9 cellular contexts compared by ENCODE assay signal in genomic region chr3:105366302-105367062, GRCh38. TPM values are rescaled to one million over a fixed set of nuclear protein-coding genes. Genes with fewer than 3 reads are reported as not detected.
A peak's percentile ranks its signal among the peaks of the same experiment; 100 is the strongest.
DNase-seq lines count a peak whose midpoint lies in the region; ATAC-seq, FAIRE-seq and TF ChIP-seq lines count a peak whose summit lies in the region.
"Had no signal": no experiment of that assay in that cellular context is flagged by ENCODE, and none has a peak within 500 bp of the region (broad histone marks: within the 10 kb centered on the region; RNA-seq: fewer than 3 reads in every experiment).

Gene ALCAM, plus strand, starts transcription at chr3:105366909.

- no peaks in the 10 kb centered on the region for H3K9me1 ChIP-seq in keratinocyte (ENCODE audit: control insufficient read depth, extremely low read depth, insufficient read depth, low read length)

- H3K9ac ChIP-seq in keratinocyte (ENCODE audit: control insufficient read depth, extremely low read depth, insufficient read depth, low read length) = peak within 1 kb of the TSS; percentile 97

- no peaks in the 10 kb centered on the region for H3K36me3 ChIP-seq in keratinocyte (ENCODE audit: control insufficient read depth in 2 of 2, extremely low read depth in 1 of 2, insufficient read depth in 2 of 2, low read length in 2 of 2)

- H3K4me3 ChIP-seq in keratinocyte (ENCODE audit: control insufficient read depth in 2 of 3, extremely low read depth in 1 of 3, insufficient read depth in 2 of 3, low read depth in 1 of 3, low read length in 3 of 3) = peak within 1 kb of the TSS; percentile 58 to 97 (median 79)

- DNase-seq in AG20443 (ENCODE audit: low spot score) (peak; percentile 94), NCI-H345 (lab: John Stamatoyannopoulos, UW) (peak; percentile 97), cerebellar cortex (ENCODE audit: low spot score) (peak; percentile 64), keratinocyte (ENCODE audit: low read depth, low spot score) (peak; percentile 69)
- peak; percentile 62 for DNase-seq in activated CD4-positive, CD25-positive, alpha-beta regulatory T cell treated with anti-CD3 and anti-CD28 coated beads, Interleukin-2, amount 50 U/mL, for 16 hours (ENCODE audit: low read depth, low spot score)
- DNase-seq in stimulated activated CD4-positive, alpha-beta T cell treated with anti-CD3 and anti-CD28 coated beads, Interleukin-15, amount 100 ng/mL, for 1 hour (ENCODE audit: low read depth in 1 of 2, low spot score in 1 of 2) = peak; percentile 57 to 64

- H4K20me1 ChIP-seq in keratinocyte (ENCODE audit: control insufficient read depth, extremely low read depth, insufficient read depth, low read length) = no peaks in the 10 kb centered on the region

- H2AFZ ChIP-seq in keratinocyte (ENCODE audit: control insufficient read depth, low read length) = peak within 1 kb of the TSS; percentile 82

- peaks cover 41% of the 10 kb centered on the region for H3K79me2 ChIP-seq in keratinocyte (ENCODE audit: control insufficient read depth, insufficient read depth, low read length)

- H3K4me1 ChIP-seq in keratinocyte (ENCODE audit: control insufficient read depth, extremely low read depth, insufficient read depth, low read length) = peaks cover 51% of the 10 kb centered on the region

- no peaks in the 10 kb centered on the region for H3K27me3 ChIP-seq in keratinocyte (ENCODE audit: control insufficient read depth, extremely low read depth, insufficient read depth, low read length)

- TF ChIP-seq CTCF in keratinocyte (optimal IDR thresholded peaks at IDR 0.05 in 1 of 3, IDR thresholded peaks at IDR 0.05 in 1 of 3, conservative IDR thresholded peaks at IDR 0.05 in 1 of 3; ENCODE audit: extremely low read depth in 1 of 3, insufficient read depth in 2 of 3, low read length in 3 of 3) = peak; percentile 60 to 88 (median 83)

- ATAC-seq in GM19023 (IDR thresholded peaks at IDR 0.05; ENCODE audit: unreplicated experiment) = peak; percentile 54
- peak; percentile 59 for ATAC-seq in HG03196 (IDR thresholded peaks at IDR 0.05; ENCODE audit: unreplicated experiment)

- H3K4me2 ChIP-seq in keratinocyte (ENCODE audit: control insufficient read depth, extremely low read depth, insufficient read depth, low read depth, low read length) = peak within 1 kb of the TSS; percentile 97

- FAIRE-seq in keratinocyte (lab: Jason Lieb, UNC) = peak; percentile 9
- FAIRE-seq: islet of Langerhans had no signal

- no peaks in the 10 kb centered on the region for H3K9me3 ChIP-seq in keratinocyte (ENCODE audit: control insufficient read depth, low read depth, low read length)

- dilution Hi-C loops in keratinocyte (cut with MboI; ENCODE audit: extremely low pct_ligation_motif_present, low sequenced_read_pairs) = no loop called here

- H3K27ac ChIP-seq in keratinocyte (ENCODE audit: control insufficient read depth, insufficient read depth, low read length) = peak within 1 kb of the TSS; percentile 96

RNA-seq across cellular contexts. Expression of gene ALCAM, which starts in this region (rescaled TPM):
- polyA plus RNA-seq in keratinocyte = 49.9 to 71.3 TPM (median 67.6 TPM) in 3 replicates
- 38.9 TPM for polyA plus RNA-seq in keratinocyte (2011; ENCODE audit: low read depth)
- 16.5 and 38.3 TPM in 2 replicates for polyA plus RNA-seq in keratinocyte (2011; cell fraction: cytosol; rRNA removed)
- 54.5 and 77.6 TPM in 2 replicates for polyA plus RNA-seq in keratinocyte (2011; cell fraction: nucleus; rRNA removed)
- polyA plus RNA-seq in keratinocyte (2012; ENCODE audit: low replicate concordance) = 22.5 and 56.2 TPM in 2 replicates
- 19.3 to 124 TPM (median 59.1 TPM) in 3 replicates for polyA minus RNA-seq in keratinocyte
- polyA minus RNA-seq in keratinocyte (2011; cell fraction: cytosol; rRNA and poly(A)+ RNA removed) = 37.8 TPM
- polyA minus RNA-seq in keratinocyte (2011; cell fraction: nucleus; rRNA and poly(A)+ RNA removed) = 84.6 and 158 TPM in 2 replicates

Comparison
In these comparisons a context has a peak if more than half of its experiments do, and no peak if none do; other contexts are left out.
1. Peak in every context shown above with its lines: DNase-seq, ATAC-seq, H3K4me3 ChIP-seq and H3K27ac ChIP-seq.